Comparison of ENCODE assay signal across 15 cellular contexts in genomic region chr12:120970310-120970709, GRCh38. TPM values are rescaled to one million over a fixed set of nuclear protein-coding genes. Genes with fewer than 3 reads are reported as not detected.
A peak's percentile ranks its signal among the peaks of the same experiment; 100 is the strongest.
DNase-seq lines count a peak whose midpoint lies in the region; ATAC-seq and TF ChIP-seq lines count a peak whose summit lies in the region.
"Had no signal": no experiment of that assay in that cellular context is flagged by ENCODE, and none has a peak within 500 bp of the region (broad histone marks: within the 10 kb centered on the region; RNA-seq: fewer than 3 reads in every experiment).

No MANE protein-coding gene starts in this region.

- CTCF ChIA-PET in IMR-90 (lab: Yijun Ruan, JAX), result no interaction called here

- dilution Hi-C loops in IMR-90 (cut with HindIII; ENCODE audit: low sequenced_read_pairs, unreplicated experiment), result no loop called here

- H2BK120ac ChIP-seq in IMR-90 (ENCODE audit: low read depth, low read length), result no peak overlapping the region

- no peak overlapping the region for H3K14ac ChIP-seq in IMR-90 (replicated peaks; ENCODE audit: low read depth, low read length)

- DNase-seq in IMR-90 (no peak), lower lobe of right lung (peak; percentile 4), posterior vena cava (ENCODE audit: low spot score) (peak; percentile 17), NCI-H2196 treated with DMSO at 0.1 percent for 48 hours (lab: John Stamatoyannopoulos, UW; ENCODE audit: unreplicated experiment) (no peak)
- DNase-seq in effector CD8-positive, alpha-beta T cell (lab: John Stamatoyannopoulos, UW), result no peak
- DNase-seq: BE2C; Caco-2; CD8-positive, alpha-beta memory T cell; DND-41; GF-D8 had no signal

- no peak for ATAC-seq in IMR-90 (ENCODE audit: low read depth)
- no peak for ATAC-seq in lower lobe of right lung
- ATAC-seq: A549, HCT116 had no signal

- in situ Hi-C loops in IMR-90 (cut with MboI; ENCODE audit: low sequenced_read_pairs), result loop anchor here (5.0 kb wide), 1 partner anchor 388 kb away; the partner anchor contains the start of gene POP5

- H3K4me1 ChIP-seq in BLaER1 treated with 17β-estradiol and CSF1 and Interleukin-3, amounts not matched to agents 10 nM and 100 nM, result peaks cover 8 to 30% (median 15%) of the 10 kb centered on the region in 10 experiments; a peak in 18 of 20 replicates
- no peaks in the 10 kb centered on the region for H3K4me1 ChIP-seq in IMR-90 (ENCODE audit: control insufficient read depth, insufficient read depth, low read length)
- peaks cover 11% of the 10 kb centered on the region for H3K4me1 ChIP-seq in lower lobe of right lung
- H3K4me1 ChIP-seq: BE2C had no signal

- no peak overlapping the region for H3K18ac ChIP-seq in IMR-90 (ENCODE audit: low read depth, low read length)

- TF ChIP-seq POLR2A in IMR-90 (IDR thresholded peaks at IDR 0.05; ENCODE audit: low read depth, low read length), result no peak

- 67% methylated on average over 1 of the region's 3 CpGs; no CpG with 5 or more reads in 1 of the 2 experiments for WGBS in IMR-90 (ENCODE audit: extremely low coverage in 2 of 2, insufficient read length in 1 of 2), 2 experiments

- intact Hi-C loops in IMR-90 (cut with micrococcal nuclease) (loop anchor here (5.0 kb wide), 1 partner anchor 258 kb away; the partner anchor contains the start of gene UNC119B), lower lobe of right lung (cut with DNase I) (no loop called here), posterior vena cava (cut with DNase I) (loop anchor here (5.0 to 10.0 kb wide), 2 partner anchors 326 to 388 kb away; partner anchors contain the start of genes CABP1 (in 2 of the 2) and POP5 (in 1 of the 2))

- H4K8ac ChIP-seq in IMR-90 (ENCODE audit: low read depth in 2 of 2, low read length in 2 of 2), result no peak overlapping the region

- H2BK15ac ChIP-seq in IMR-90 (ENCODE audit: low read depth, low read length), result no peak overlapping the region

- no peak overlapping the region for H3K27ac ChIP-seq in BLaER1 treated with 17β-estradiol and CSF1 and Interleukin-3, amounts not matched to agents 10 nM and 100 nM
- no peak overlapping the region for H3K27ac ChIP-seq in IMR-90 (ENCODE audit: insufficient read depth, low read length)
- H3K27ac ChIP-seq in lower lobe of right lung, result no peak overlapping the region
- H3K27ac ChIP-seq: A549 had no signal

- POLR2A ChIA-PET in IMR-90 (lab: Charles Lee; ENCODE audit: unreplicated experiment), result no interaction called here

- no peaks in the 10 kb centered on the region for H3K27me3 ChIP-seq in BLaER1 treated with 17β-estradiol and CSF1 and Interleukin-3, amounts not matched to agents 10 nM and 100 nM
- H3K27me3 ChIP-seq in IMR-90 (ENCODE audit: control insufficient read depth, insufficient read depth, low read length), result peaks cover 17% of the 10 kb centered on the region; the same call in 1 of the 2 replicates
- no peaks in the 10 kb centered on the region for H3K27me3 ChIP-seq in lower lobe of right lung (ENCODE audit: low read depth)
- H3K27me3 ChIP-seq: BE2C had no signal

- no peaks in the 10 kb centered on the region for H3K79me1 ChIP-seq in IMR-90 (ENCODE audit: low read depth in 1 of 2, low read length in 2 of 2)

- TF ChIP-seq RAD21 in IMR-90 (IDR thresholded peaks at IDR 0.05; ENCODE audit: low read length), result no peak

- H3K56ac ChIP-seq in IMR-90 (ENCODE audit: extremely low read depth, insufficient read depth, low read length), result no peak overlapping the region

- H3K36me3 ChIP-seq in BLaER1 treated with 17β-estradiol and CSF1 and Interleukin-3, amounts not matched to agents 10 nM and 100 nM, result no peaks in the 10 kb centered on the region
- H3K36me3 ChIP-seq in IMR-90 (ENCODE audit: control insufficient read depth, insufficient read depth, low read length) (no peaks in the 10 kb centered on the region), lower lobe of right lung (no peaks in the 10 kb centered on the region)
- H3K36me3 ChIP-seq: BE2C had no signal

- peak overlapping the region in 7 of 11 experiments; percentile 6 to 41 (median 18); a peak in 9 of 22 replicates for H3K4me2 ChIP-seq in BLaER1 treated with 17β-estradiol and CSF1 and Interleukin-3, amounts not matched to agents 10 nM and 100 nM
- H3K4me2 ChIP-seq in IMR-90 (ENCODE audit: low read depth, low read length), result no peak overlapping the region
- H3K4me2 ChIP-seq: A549 had no signal

- no TSS peak for BruUV-seq in IMR-90 (replicated peaks; lab: Mats Ljungman, UMichigan)

- no peak overlapping the region for H3K9ac ChIP-seq in BLaER1 treated with 17β-estradiol and CSF1 and Interleukin-3, amounts not matched to agents 10 nM and 100 nM
- H3K9ac ChIP-seq in IMR-90 (ENCODE audit: low read depth, low read length), result no peak overlapping the region

- H2AFZ ChIP-seq in IMR-90 (replicated peaks; ENCODE audit: low read length, poor library complexity), result peak overlapping the region; percentile 55

- H3K23ac ChIP-seq in IMR-90 (ENCODE audit: low read depth, low read length), result no peak overlapping the region

- no peak for TF ChIP-seq CTCF in IMR-90 (conservative IDR thresholded peaks at IDR 0.05; ENCODE audit: low read depth, low read length)
- TF ChIP-seq CTCF in lower lobe of right lung (IDR thresholded peaks at IDR 0.05), result no peak

- H4K91ac ChIP-seq in IMR-90 (ENCODE audit: insufficient read depth, low read depth, low read length), result no peak overlapping the region

- H3K9me1 ChIP-seq in IMR-90 (ENCODE audit: insufficient read depth, low read length), result no peaks in the 10 kb centered on the region

- H3K9me3 ChIP-seq in BLaER1 treated with 17β-estradiol and CSF1 and Interleukin-3, amounts not matched to agents 10 nM and 100 nM (replicated peaks in 1 of 11), result no peaks in the 10 kb centered on the region
- H3K9me3 ChIP-seq in IMR-90 (ENCODE audit: control insufficient read depth, insufficient read depth, low read length) (no peaks in the 10 kb centered on the region), lower lobe of right lung (no peaks in the 10 kb centered on the region)
- H3K9me3 ChIP-seq: A549, BE2C, Caco-2 had no signal

- H2AK9ac ChIP-seq in IMR-90 (replicated peaks; ENCODE audit: low read depth, low read length, poor library complexity), result no peak overlapping the region

- H2BK5ac ChIP-seq in IMR-90 (ENCODE audit: low read depth, low read length, poor library complexity, severe bottlenecking), result no peak overlapping the region

- no peak overlapping the region for H3K4ac ChIP-seq in IMR-90 (ENCODE audit: low read depth, low read length)

- H4K5ac ChIP-seq in IMR-90 (ENCODE audit: low read depth, low read length), result no peak overlapping the region

- no peak overlapping the region for H2AK5ac ChIP-seq in IMR-90 (ENCODE audit: low read depth, low read length)

- no peak overlapping the region for H3K4me3 ChIP-seq in BLaER1 treated with 17β-estradiol and CSF1 and Interleukin-3, amounts not matched to agents 10 nM and 100 nM
- H3K4me3 ChIP-seq in IMR-90 (ENCODE audit: insufficient read depth, low read depth, low read length) (no peak overlapping the region), lower lobe of right lung (no peak overlapping the region)
- H3K4me3 ChIP-seq: A549 had no signal

- no peaks in the 10 kb centered on the region for H4K20me1 ChIP-seq in BLaER1 treated with 17β-estradiol and CSF1 and Interleukin-3, amounts not matched to agents 10 nM and 100 nM
- H4K20me1 ChIP-seq in IMR-90 (ENCODE audit: insufficient read depth, low read length), result no peaks in the 10 kb centered on the region

- H2BK20ac ChIP-seq in IMR-90 (ENCODE audit: low read depth, low read length), result no peak overlapping the region

TF ChIP-seq in IMR-90, 13 proteins besides CTCF, POLR2A, EP300 and RAD21 (continues in another document):
- TF ChIP-seq MAFK (IDR thresholded peaks at IDR 0.05; ENCODE audit: low read depth, low read length) (no peak), RFX5 (IDR thresholded peaks at IDR 0.05; ENCODE audit: low read depth, low read length) (no peak), BHLHE40 (IDR thresholded peaks at IDR 0.05; ENCODE audit: low read depth, low read length) (no peak), SMC3 (IDR thresholded peaks at IDR 0.05; ENCODE audit: low read depth, low read length) (no peak), FOS (IDR thresholded peaks at IDR 0.05; ENCODE audit: low read depth, low read length) (no peak), MXI1 (IDR thresholded peaks at IDR 0.05; ENCODE audit: borderline replicate concordance, low read depth, low read length) (no peak), USF2 (IDR thresholded peaks at IDR 0.05; ENCODE audit: low read depth, low read length) (no peak), CEBPB (IDR thresholded peaks at IDR 0.05; ENCODE audit: low read depth, low read length) (no peak), ELK1 (IDR thresholded peaks at IDR 0.05; ENCODE audit: borderline replicate concordance, low read depth, low read length) (no peak), CHD1 (IDR thresholded peaks at IDR 0.05; ENCODE audit: low read depth, low read length) (no peak), NFE2L2 (IDR thresholded peaks at IDR 0.05; ENCODE audit: low read depth, low read length) (no peak)

RNA-seq across cellular contexts. Expression of gene HNF1A, which starts 8.0 kb away (rescaled TPM):
- under 0.01 TPM in 1 of 2 replicates, not detected in the other for total RNA-seq in IMR-90 (2012; rRNA removed)
- polyA plus RNA-seq in IMR-90 (2012; rRNA removed), result 0.06 TPM in 1 of 2 replicates, not detected in the other
- 0.03 TPM in 1 of 2 replicates, not detected in the other for polyA plus RNA-seq in IMR-90 (2012; cell fraction: cytosol; rRNA removed)
- 0.02 TPM in 2 replicates for polyA plus RNA-seq in IMR-90 (2012; cell fraction: nucleus; rRNA removed; ENCODE audit: low replicate concordance)
- 0.24 TPM for total RNA-seq in lower lobe of right lung
- total RNA-seq in posterior vena cava, result not detected
- total RNA-seq: CD8-positive, alpha-beta memory T cell had no signal
- polyA plus RNA-seq: AG04450; CD8-positive, alpha-beta memory T cell; IgD-negative memory B cell had no signal

RNA-seq across cellular contexts. Expression of gene C12orf43, which starts 46.0 kb away (rescaled TPM):
- total RNA-seq in IMR-90 (2012; rRNA removed) (12.5 and 18.3 TPM in 2 replicates), lower lobe of right lung (12.3 TPM), posterior vena cava (10 to 100 TPM; 13.7 to 15.7 TPM)
- polyA plus RNA-seq in IMR-90 (2012; rRNA removed), result 13.5 and 17.7 TPM in 2 replicates
- polyA plus RNA-seq in IMR-90 (2012; cell fraction: cytosol; rRNA removed), result 10.0 and 16.4 TPM in 2 replicates
- 8.3 and 11.2 TPM in 2 replicates for polyA plus RNA-seq in IMR-90 (2012; cell fraction: nucleus; rRNA removed; ENCODE audit: low replicate concordance)

Comparison
In these comparisons a context has a peak if more than half of its experiments do, and no peak if none do; other contexts are left out.
1. DNase-seq: peak in lower lobe of right lung (single experiment) and posterior vena cava (single experiment); none in IMR-90 (single experiment), effector CD8-positive, alpha-beta T cell (single experiment) and NCI-H2196 treated with DMSO at 0.1 percent for 48 hours (single experiment).